ENCODE assay signal across 18 cellular contexts in the genomic region with DNA sequence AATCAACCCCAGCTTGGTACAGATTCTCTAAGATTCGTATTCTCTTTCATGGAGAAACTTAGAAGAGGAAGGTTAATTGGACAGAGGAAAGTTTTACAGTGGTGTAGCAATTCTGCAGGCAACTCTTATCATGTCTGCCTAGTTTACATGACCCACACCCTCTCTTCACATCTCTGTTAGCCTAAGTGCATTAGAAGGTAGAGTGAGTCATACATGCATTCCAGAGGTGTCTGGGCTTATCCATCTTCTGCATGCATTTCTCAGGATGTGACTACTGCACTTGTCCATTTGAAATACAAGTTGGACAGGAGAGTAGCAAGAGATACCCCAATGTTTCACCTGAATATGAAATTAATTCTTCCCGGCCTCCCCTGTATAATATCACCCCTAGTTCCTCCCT.
A peak's percentile ranks its signal among the peaks of the same experiment; 100 is the strongest.
DNase-seq lines count a peak whose midpoint lies in the region; ATAC-seq, FAIRE-seq and TF ChIP-seq lines count a peak whose summit lies in the region.
"Had no signal": no experiment of that assay in that cellular context is flagged by ENCODE, and none has a peak within 500 bp of the region (broad histone marks: within the 10 kb centered on the region; RNA-seq: fewer than 3 reads in every experiment).

No MANE protein-coding gene starts in this region.

- H3K36me3 Mint-ChIP-seq in naive thymus-derived CD4-positive, alpha-beta T cell: peaks cover 0 to 5% (median 0%) of the 10 kb centered on the region in 5 donors
- no peaks in the 10 kb centered on the region for H3K36me3 Mint-ChIP-seq in endothelial cell (ENCODE audit: low read depth, unreplicated experiment)
- H3K36me3 Mint-ChIP-seq: CD4-positive, alpha-beta memory T cell had no signal

- no peaks in the 10 kb centered on the region for H3K27me3 ChIP-seq in RWPE2 (ENCODE audit: insufficient read depth, poor library complexity, severe bottlenecking)
- no peaks in the 10 kb centered on the region for H3K27me3 ChIP-seq in naive thymus-derived CD4-positive, alpha-beta T cell (ENCODE audit: control insufficient read depth in 2 of 2, insufficient read depth in 2 of 2, low read length in 2 of 2)

- peak; percentile 87 for DNase-seq in NCI-H226
- no peak for DNase-seq in RWPE2 (ENCODE audit: low spot score)
- peak; percentile 30 for DNase-seq in epithelial cell of esophagus (ENCODE audit: low read depth)
- DNase-seq in urothelium cell line (ENCODE audit: low spot score): peak; percentile 27
- DNase-seq in left lobe of liver (ENCODE audit: low spot score): no peak
- DNase-seq in naive thymus-derived CD4-positive, alpha-beta T cell: no peak
- no peak for DNase-seq in endothelial cell (ENCODE audit: low spot score)
- DNase-seq: C1 segment of cervical spinal cord; Calu3; CD4-positive, alpha-beta memory T cell; COR-L47; DMS153; EL; GDM1; H9 had no signal

- no peak overlapping the region for H3K4me3 Mint-ChIP-seq in naive thymus-derived CD4-positive, alpha-beta T cell
- no peak overlapping the region for H3K4me3 Mint-ChIP-seq in endothelial cell (ENCODE audit: unreplicated experiment)
- H3K4me3 Mint-ChIP-seq: CD4-positive, alpha-beta memory T cell; GM23338; H9 had no signal

- ATAC-seq in RWPE2 (ENCODE audit: low read depth) (peak; percentile 92), left lobe of liver (no peak)
- no peak for ATAC-seq in naive thymus-derived CD4-positive, alpha-beta T cell
- ATAC-seq: GM12878, GM23338, HCT116 had no signal

- H3K27me3 Mint-ChIP-seq in naive thymus-derived CD4-positive, alpha-beta T cell: no peaks in the 10 kb centered on the region
- H3K27me3 Mint-ChIP-seq in endothelial cell (ENCODE audit: unreplicated experiment): no peaks in the 10 kb centered on the region
- H3K27me3 Mint-ChIP-seq: CD4-positive, alpha-beta memory T cell had no signal

- H3K4me1 Mint-ChIP-seq in naive thymus-derived CD4-positive, alpha-beta T cell: no peaks in the 10 kb centered on the region
- H3K4me1 Mint-ChIP-seq in endothelial cell (ENCODE audit: unreplicated experiment): no peaks in the 10 kb centered on the region
- H3K4me1 Mint-ChIP-seq: CD4-positive, alpha-beta memory T cell; GM23338 had no signal

- CTCF ChIA-PET in naive thymus-derived CD4-positive, alpha-beta T cell (lab: Charles Lee): no interaction called here

- peaks cover 0 to 34% (median 17%) of the 10 kb centered on the region in 11 donors for H3K9me3 Mint-ChIP-seq in naive thymus-derived CD4-positive, alpha-beta T cell
- H3K9me3 Mint-ChIP-seq in endothelial cell (ENCODE audit: unreplicated experiment): no peaks in the 10 kb centered on the region

- H3K4me3 ChIP-seq in RWPE2 (ENCODE audit: severe bottlenecking) (no peak overlapping the region), epithelial cell of esophagus (ENCODE audit: low read length) (no peak overlapping the region)
- H3K4me3 ChIP-seq in naive thymus-derived CD4-positive, alpha-beta T cell (ENCODE audit: low read length): no peak overlapping the region
- H3K4me3 ChIP-seq: GM12878, GM23338 had no signal

- H3K27ac ChIP-seq in RWPE2 (ENCODE audit: poor library complexity, severe bottlenecking): no peak overlapping the region
- H3K27ac ChIP-seq in naive thymus-derived CD4-positive, alpha-beta T cell (ENCODE audit: low read depth, low read length): no peak overlapping the region

- H3K4me1 ChIP-seq in RWPE2 (ENCODE audit: insufficient read depth, poor library complexity, severe bottlenecking): no peaks in the 10 kb centered on the region
- no peaks in the 10 kb centered on the region for H3K4me1 ChIP-seq in naive thymus-derived CD4-positive, alpha-beta T cell (ENCODE audit: control insufficient read depth in 2 of 2, insufficient read depth in 2 of 2, low read length in 2 of 2)

- no peak for FAIRE-seq in urothelium cell line (lab: Jason Lieb, UNC)
- FAIRE-seq: GM12878 had no signal

- TF ChIP-seq CTCF in RWPE2 (IDR thresholded peaks at IDR 0.05; ENCODE audit: poor library complexity, severe bottlenecking) (no peak), epithelial cell of esophagus (IDR thresholded peaks at IDR 0.05; ENCODE audit: insufficient read depth, low read depth, low read length, missing control alignments) (no peak), endothelial cell (IDR thresholded peaks at IDR 0.05; ENCODE audit: unreplicated experiment) (no peak)

- POLR2A ChIA-PET in naive thymus-derived CD4-positive, alpha-beta T cell (lab: Charles Lee): no interaction called here

- H3K27ac Mint-ChIP-seq in naive thymus-derived CD4-positive, alpha-beta T cell: no peak overlapping the region
- H3K27ac Mint-ChIP-seq in endothelial cell (ENCODE audit: unreplicated experiment): no peak overlapping the region
- H3K27ac Mint-ChIP-seq: GM23338, H9 had no signal

- intact Hi-C loops in naive thymus-derived CD4-positive, alpha-beta T cell (cut with micrococcal nuclease): no loop called here

- no peaks in the 10 kb centered on the region for H3K9me3 ChIP-seq in RWPE2 (ENCODE audit: severe bottlenecking)
- no peaks in the 10 kb centered on the region for H3K9me3 ChIP-seq in naive thymus-derived CD4-positive, alpha-beta T cell (ENCODE audit: control insufficient read depth in 2 of 3, low read length in 3 of 3)

- no peaks in the 10 kb centered on the region for H3K36me3 ChIP-seq in RWPE2 (ENCODE audit: low read depth)
- H3K36me3 ChIP-seq in naive thymus-derived CD4-positive, alpha-beta T cell (ENCODE audit: control insufficient read depth in 2 of 3, insufficient read depth in 3 of 3, low read length in 3 of 3): no peaks in the 10 kb centered on the region

Comparison
In these comparisons a context has a peak if more than half of its experiments do, and no peak if none do; other contexts are left out.
1. DNase-seq: peak in NCI-H226 (single experiment), epithelial cell of esophagus (single experiment) and urothelium cell line (single experiment); none in RWPE2 (single experiment), left lobe of liver (single experiment), naive thymus-derived CD4-positive, alpha-beta T cell (0 of 9) and endothelial cell (single experiment).